In genomic region chr6:167746377-167747151, GRCh38 we compare ENCODE assay signal across 27 cellular contexts.
A peak's percentile ranks its signal among the peaks of the same experiment; 100 is the strongest.
DNase-seq lines count a peak whose midpoint lies in the region; ATAC-seq and TF ChIP-seq lines count a peak whose summit lies in the region.
"Had no signal": no experiment of that assay in that cellular context is flagged by ENCODE, and none has a peak within 500 bp of the region (broad histone marks: within the 10 kb centered on the region; RNA-seq: fewer than 3 reads in every experiment).

No MANE protein-coding gene starts in this region.

- H2AK5ac ChIP-seq in mesendoderm (ENCODE audit: low read length), result peak overlapping the region; percentile 87

- TF ChIP-seq EP300 in stomach (IDR thresholded peaks at IDR 0.05), result no peak

- H3K23ac ChIP-seq in mesendoderm (ENCODE audit: low read length), result peak overlapping the region; percentile 90

- H4K5ac ChIP-seq in mesendoderm (ENCODE audit: low read length), result no peak overlapping the region

- no peaks in the 10 kb centered on the region for H3K36me3 Mint-ChIP-seq in Caco-2 (ENCODE audit: insufficient read depth, unreplicated experiment)
- H3K36me3 Mint-ChIP-seq in brain, result no peaks in the 10 kb centered on the region
- no peaks in the 10 kb centered on the region for H3K36me3 Mint-ChIP-seq in mesothelial cell of epicardium
- H3K36me3 Mint-ChIP-seq: CD4-positive, alpha-beta memory T cell; stimulated activated memory B cell treated with anti-CD40 and anti-IgM and Interleukin-4, amounts not matched to agents 10 μg/mL and 1 μg/mL and 100 μg/mL, for 72 hours had no signal

- H3K9ac ChIP-seq in mesendoderm (ENCODE audit: low read length), result peak overlapping the region; percentile 24
- H3K9ac ChIP-seq: KMS-11 had no signal

- H3K4me3 ChIP-seq in Caco-2 (ENCODE audit: low read depth, low read length) (no peak overlapping the region), mesendoderm (ENCODE audit: low read length) (no peak overlapping the region), stomach (no peak overlapping the region)
- H3K4me3 ChIP-seq: dorsolateral prefrontal cortex, gastroesophageal sphincter, psoas muscle had no signal

- no peaks in the 10 kb centered on the region for H3K79me1 ChIP-seq in mesendoderm (ENCODE audit: low read length)

- H3K79me2 ChIP-seq in mesendoderm (ENCODE audit: control insufficient read depth, insufficient read depth, low read length), result no peaks in the 10 kb centered on the region

- H3K36me3 ChIP-seq in Caco-2 (ENCODE audit: control insufficient read depth, insufficient read depth, low read length) (no peaks in the 10 kb centered on the region), mesendoderm (ENCODE audit: control insufficient read depth, insufficient read depth, low read length) (no peaks in the 10 kb centered on the region), stomach (no peaks in the 10 kb centered on the region)
- H3K36me3 ChIP-seq: gastroesophageal sphincter had no signal

- no peak for TF ChIP-seq POLR2A in stomach (IDR thresholded peaks at IDR 0.05)

- H3K4me3 Mint-ChIP-seq in Caco-2 (ENCODE audit: unreplicated experiment) (peak overlapping the region; percentile 54), brain (no peak overlapping the region), mesothelial cell of epicardium (no peak overlapping the region)
- H3K4me3 Mint-ChIP-seq: CD4-positive, alpha-beta memory T cell; stimulated activated memory B cell treated with anti-CD40 and anti-IgM and Interleukin-4, amounts not matched to agents 10 μg/mL and 1 μg/mL and 100 μg/mL, for 72 hours; T-helper 1 cell treated with Interleukin-12 subunit alpha and Interleukin-12 subunit beta and Interleukin-4 antibody, amounts not matched to agents 30 μg/mL and 1 μg/mL, for 36 hours had no signal

- WGBS in mesendoderm (ENCODE audit: extremely low coverage, insufficient coverage, low lambda C conversion rate), result no CpG with 5 or more reads among the region's 19 CpGs
- 79 to 87% (median 82%) methylated on average over 19 of the region's 19 CpGs for WGBS in stomach, 5 donors

- H3K9me3 Mint-ChIP-seq in Caco-2 (ENCODE audit: unreplicated experiment) (no peaks in the 10 kb centered on the region), brain (peaks cover 0 to 8% (median 0%) of the 10 kb centered on the region in 5 experiments), mesothelial cell of epicardium (no peaks in the 10 kb centered on the region)
- H3K9me3 Mint-ChIP-seq: stimulated activated memory B cell treated with anti-CD40 and anti-IgM and Interleukin-4, amounts not matched to agents 10 μg/mL and 1 μg/mL and 100 μg/mL, for 72 hours; T-helper 1 cell treated with Interleukin-12 subunit alpha and Interleukin-12 subunit beta and Interleukin-4 antibody, amounts not matched to agents 30 μg/mL and 1 μg/mL, for 36 hours had no signal

- H3K4me1 Mint-ChIP-seq in Caco-2 (ENCODE audit: low read depth, unreplicated experiment), result peaks cover 25% of the 10 kb centered on the region
- H3K4me1 Mint-ChIP-seq in brain, result peaks cover 21% of the 10 kb centered on the region
- peaks cover 24% of the 10 kb centered on the region for H3K4me1 Mint-ChIP-seq in mesothelial cell of epicardium
- H3K4me1 Mint-ChIP-seq: CD4-positive, alpha-beta memory T cell; stimulated activated memory B cell treated with anti-CD40 and anti-IgM and Interleukin-4, amounts not matched to agents 10 μg/mL and 1 μg/mL and 100 μg/mL, for 72 hours had no signal

- H2BK120ac ChIP-seq in mesendoderm (ENCODE audit: low read depth, low read length), result no peak overlapping the region

- DNase-seq in Caco-2 (no peak), mesendoderm (peak; percentile 28), stomach (peak; percentile 23), mesothelial cell of epicardium (ENCODE audit: low spot score in 2 of 2, unreplicated experiment in 2 of 2) (no peak)
- DNase-seq in activated CD4-positive, alpha-beta T cell treated with anti-CD3 and anti-CD28 coated beads, Interleukin-2, amount 50 U/mL, for 1 hour, result no peak
- DNase-seq in stimulated activated CD4-positive, alpha-beta T cell treated with anti-CD3 and anti-CD28 coated beads, Interleukin-4, amount 100 ng/mL, for 4 hours, result no peak
- DNase-seq: activated CD4-positive, alpha-beta T cell treated with anti-CD3 and anti-CD28 coated beads, Interleukin-2, amount 50 U/mL, for 4 hours; activated CD4-positive, CD25-positive, alpha-beta regulatory T cell; activated naive CD4-positive, alpha-beta T cell; activated T-cell treated with anti-CD3 and anti-CD28 coated beads, Interleukin-2, amount 50 U/mL, for 48 hours; CD4-positive, alpha-beta memory T cell; central memory CD4-positive, alpha-beta T cell; dorsolateral prefrontal cortex; GOT3; NCI-H1417; NCI-H2029; NCI-H2227 treated with DMSO at 0.1 percent for 48 hours; NCI-H526 treated with DMSO at 0.1 percent for 48 hours had no signal

- H3K4me1 ChIP-seq in Caco-2 (peaks cover 69% of the 10 kb centered on the region), mesendoderm (ENCODE audit: control insufficient read depth, low read depth, low read length) (peaks cover 26% of the 10 kb centered on the region), stomach (peaks cover 13 to 33% (median 21%) of the 10 kb centered on the region in 4 donors)
- H3K4me1 ChIP-seq: psoas muscle had no signal

- H2BK5ac ChIP-seq in mesendoderm (ENCODE audit: low read length), result peak overlapping the region; percentile 98

- POLR2A ChIA-PET in Caco-2 (lab: Charles Lee), result interaction anchor here (0.7 kb wide), 1 partner anchor 85 kb away, joined by 5 read pairs; no protein-coding TSS in a partner anchor

- H3K18ac ChIP-seq in mesendoderm (ENCODE audit: low read length), result peak overlapping the region; percentile 4

- H3K4ac ChIP-seq in mesendoderm (ENCODE audit: low read depth, low read length), result peak overlapping the region; percentile 95

- H3K4me2 ChIP-seq in mesendoderm (ENCODE audit: low read length), result no peak overlapping the region
- H3K4me2 ChIP-seq: KMS-11 had no signal

- TF ChIP-seq CTCF in Caco-2 (IDR thresholded peaks at IDR 0.05; ENCODE audit: insufficient read depth in 1 of 2, low read depth in 1 of 2, low read length in 1 of 2, severe bottlenecking in 1 of 2, unreplicated experiment in 1 of 2), result no peak
- no peak for TF ChIP-seq CTCF in brain (conservative IDR thresholded peaks at IDR 0.05)
- TF ChIP-seq CTCF in stomach (IDR thresholded peaks at IDR 0.05), result no peak
- TF ChIP-seq CTCF in mesothelial cell of epicardium (IDR thresholded peaks at IDR 0.05; ENCODE audit: unreplicated experiment), result no peak

- no peak for ATAC-seq in HG03342 (IDR thresholded peaks at IDR 0.05; ENCODE audit: unreplicated experiment)
- ATAC-seq: SK-N-SH treated with all-trans-retinoic acid at 6 μM for 48 hours; stimulated activated memory B cell treated with anti-CD40 and anti-IgM and Interleukin-4, amounts not matched to agents 10 μg/mL and 1 μg/mL and 100 μg/mL, for 72 hours had no signal

- H3K9me3 ChIP-seq in Caco-2 (0 out of 2 replicates have a peak, but pooled peaks cover 5% of the 10 kb centered on the region), stomach (peaks cover 0 to 4% (median 2%) of the 10 kb centered on the region in 4 donors)
- H3K9me3 ChIP-seq: psoas muscle had no signal

- CTCF ChIA-PET in Caco-2 (lab: Charles Lee), result no interaction called here

- no peak overlapping the region for H4K8ac ChIP-seq in mesendoderm (ENCODE audit: low read depth, low read length)

- H3K27ac ChIP-seq in mesendoderm (ENCODE audit: low read depth, low read length) (peak overlapping the region; percentile 86), stomach (peak overlapping the region in 1 of 5 donors; percentile 64)
- H3K27ac ChIP-seq: dorsolateral prefrontal cortex, HL-60, KMS-11, psoas muscle had no signal

- H3K27ac Mint-ChIP-seq in Caco-2 (ENCODE audit: unreplicated experiment), result peak overlapping the region; percentile 81
- H3K27ac Mint-ChIP-seq in brain, result peak overlapping the region in 3 of 5 experiments; percentile 24 to 71 (median 70)
- no peak overlapping the region for H3K27ac Mint-ChIP-seq in mesothelial cell of epicardium
- H3K27ac Mint-ChIP-seq: CD4-positive, alpha-beta memory T cell; stimulated activated memory B cell treated with anti-CD40 and anti-IgM and Interleukin-4, amounts not matched to agents 10 μg/mL and 1 μg/mL and 100 μg/mL, for 72 hours; T-helper 1 cell treated with Interleukin-12 subunit alpha and Interleukin-12 subunit beta and Interleukin-4 antibody, amounts not matched to agents 30 μg/mL and 1 μg/mL, for 36 hours had no signal

- intact Hi-C loops in Caco-2 (cut with micrococcal nuclease; ENCODE audit: unreplicated experiment), result loop anchor here (5.0 kb wide), 2 partner anchors 69 to 71 kb away; no protein-coding TSS in a partner anchor
- intact Hi-C loops in stomach (cut with DNase I; ENCODE audit: low total_unique reads), result no loop called here

- H3K27me3 Mint-ChIP-seq in Caco-2 (ENCODE audit: insufficient read depth, unreplicated experiment) (no peaks in the 10 kb centered on the region), brain (peaks cover 4% of the 10 kb centered on the region), mesothelial cell of epicardium (ENCODE audit: low read depth) (peaks cover 6% of the 10 kb centered on the region)

- BruUV-seq in Caco-2 (replicated peaks; lab: Mats Ljungman, UMichigan), result no TSS peak

- no peak overlapping the region for H2BK15ac ChIP-seq in mesendoderm (replicated peaks; ENCODE audit: low read depth)

- H3K56ac ChIP-seq in mesendoderm (ENCODE audit: low read length), result peak overlapping the region; percentile 82

- H3K27me3 ChIP-seq in Caco-2 (replicated peaks; ENCODE audit: control insufficient read depth, insufficient read depth, low read length) (no peaks in the 10 kb centered on the region), mesendoderm (ENCODE audit: insufficient read depth, low read length, poor library complexity) (no peaks in the 10 kb centered on the region), stomach (no peaks in the 10 kb centered on the region)

Comparison
In these comparisons a context has a peak if more than half of its experiments do, and no peak if none do; other contexts are left out.
1. DNase-seq: peak in mesendoderm (single experiment) and stomach (single experiment); none in Caco-2 (0 of 2), mesothelial cell of epicardium (0 of 2), activated CD4-positive, alpha-beta T cell treated with anti-CD3 and anti-CD28 coated beads, Interleukin-2, amount 50 U/mL, for 1 hour (single experiment) and stimulated activated CD4-positive, alpha-beta T cell treated with anti-CD3 and anti-CD28 coated beads, Interleukin-4, amount 100 ng/mL, for 4 hours (0 of 2).